In the genomic region with DNA sequence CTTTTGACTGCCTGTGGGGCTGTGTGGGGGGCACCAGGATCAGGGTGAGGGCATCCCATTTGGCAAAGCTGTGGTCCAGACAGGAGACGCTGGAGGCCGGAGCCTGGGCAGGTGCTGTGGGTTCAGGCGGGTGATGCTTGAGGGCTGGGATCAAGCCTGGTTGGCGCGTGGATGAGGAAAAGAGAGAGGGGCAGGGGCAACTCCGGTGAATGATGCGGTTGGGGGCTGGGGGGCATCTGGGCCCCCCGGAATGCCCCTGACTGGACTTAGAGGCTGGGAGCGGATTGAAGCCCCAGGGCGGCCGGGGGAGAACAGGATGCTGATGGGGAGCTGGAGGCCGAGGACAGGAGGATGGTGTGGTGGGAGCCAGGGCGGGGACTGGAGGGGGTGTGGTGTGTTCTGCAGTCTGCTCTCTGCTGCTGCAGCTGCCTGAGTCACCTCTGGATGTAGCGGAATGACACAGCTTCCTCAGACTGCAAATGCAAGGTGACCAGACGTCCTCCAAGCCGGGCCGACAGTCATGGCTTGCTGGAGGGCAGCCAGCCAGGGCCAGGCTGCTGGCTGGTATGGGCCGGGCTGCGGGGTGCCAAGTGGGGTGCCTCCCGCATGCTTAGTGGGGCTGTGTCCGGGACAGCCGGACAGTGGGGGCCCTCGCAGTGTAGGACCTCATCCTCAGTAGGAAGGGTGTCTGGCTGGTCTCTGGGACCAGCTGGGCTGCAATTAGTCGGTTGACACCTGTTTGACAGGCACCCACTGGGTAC, we compare ENCODE assay signal across 8 cellular contexts. TPM values are rescaled to one million over a fixed set of nuclear protein-coding genes. Genes with fewer than 3 reads are reported as not detected.
DNase-seq lines count a peak whose midpoint lies in the region; ATAC-seq lines count a peak whose summit lies in the region.

No MANE protein-coding gene starts in this region.

- no peaks in the 10 kb centered on the region for H3K36me3 Mint-ChIP-seq in IgD-negative memory B cell
- no peaks in the 10 kb centered on the region for H3K36me3 Mint-ChIP-seq in activated naive CD8-positive, alpha-beta T cell treated with anti-CD3 and anti-CD28 coated beads, Interleukin-2, amount 10 ng/mL, durations not matched to agents 7 days and 5 days

- POLR2A ChIA-PET in activated naive CD8-positive, alpha-beta T cell treated with anti-CD3 and anti-CD28 coated beads, Interleukin-2, amount 10 ng/mL, durations not matched to agents 7 days and 5 days (lab: Charles Lee) = interaction anchor here (1.0 to 2.3 kb wide), 3 partner anchors 9 to 27 kb away, joined by 3 to 8 read pairs (median 3); no protein-coding TSS in a partner anchor

- peaks cover 17 to 26% (median 18%) of the 10 kb centered on the region in 3 donors for H3K4me1 Mint-ChIP-seq in IgD-negative memory B cell
- peaks cover 26% of the 10 kb centered on the region for H3K4me1 Mint-ChIP-seq in activated naive CD8-positive, alpha-beta T cell treated with anti-CD3 and anti-CD28 coated beads, Interleukin-2, amount 10 ng/mL, durations not matched to agents 7 days and 5 days

- DNase-seq in ELF-1 (ENCODE audit: low read depth, low spot score) (peak; percentile 69), hepatic stellate cell (ENCODE audit: low spot score) (peak; percentile 96), DMS79 (lab: John Stamatoyannopoulos, UW) (no peak), mesenteric fat pad (ENCODE audit: low spot score) (no peak), SK-N-DZ (ENCODE audit: low spot score) (no peak)
- DNase-seq in activated naive CD8-positive, alpha-beta T cell treated with anti-CD3 and anti-CD28 coated beads, Interleukin-2, amount 10 ng/mL, durations not matched to agents 7 days and 5 days = no peak
- peak; percentile 29 to 43 for DNase-seq in stimulated activated CD8-positive, alpha-beta memory T cell treated with anti-CD3 and anti-CD28 coated beads, Interleukin-7, amount 100 ng/mL, for 48 hours (ENCODE audit: extremely low read depth in 1 of 2, low read depth in 1 of 2)

- no peaks in the 10 kb centered on the region for H3K9me3 Mint-ChIP-seq in IgD-negative memory B cell
- no peaks in the 10 kb centered on the region for H3K9me3 Mint-ChIP-seq in activated naive CD8-positive, alpha-beta T cell treated with anti-CD3 and anti-CD28 coated beads, Interleukin-2, amount 10 ng/mL, durations not matched to agents 7 days and 5 days

- H3K27ac Mint-ChIP-seq in IgD-negative memory B cell = peak overlapping the region; percentile 81 to 100 (median 94)
- peak overlapping the region; percentile 91 for H3K27ac Mint-ChIP-seq in activated naive CD8-positive, alpha-beta T cell treated with anti-CD3 and anti-CD28 coated beads, Interleukin-2, amount 10 ng/mL, durations not matched to agents 7 days and 5 days

- no peaks in the 10 kb centered on the region for H3K27me3 Mint-ChIP-seq in IgD-negative memory B cell
- peaks cover 2% of the 10 kb centered on the region for H3K27me3 Mint-ChIP-seq in activated naive CD8-positive, alpha-beta T cell treated with anti-CD3 and anti-CD28 coated beads, Interleukin-2, amount 10 ng/mL, durations not matched to agents 7 days and 5 days

- peak overlapping the region; percentile 76 to 99 (median 88) for H3K4me3 Mint-ChIP-seq in IgD-negative memory B cell
- H3K4me3 Mint-ChIP-seq in activated naive CD8-positive, alpha-beta T cell treated with anti-CD3 and anti-CD28 coated beads, Interleukin-2, amount 10 ng/mL, durations not matched to agents 7 days and 5 days = peak overlapping the region; percentile 83

- no peak for ATAC-seq in activated naive CD8-positive, alpha-beta T cell treated with anti-CD3 and anti-CD28 coated beads, Interleukin-2, amount 10 ng/mL, durations not matched to agents 7 days and 5 days (ENCODE audit: low read depth)

RNA-seq across cellular contexts. Expression of a gene that starts 3.2 kb away (rescaled TPM):
- polyA plus RNA-seq in IgD-negative memory B cell = 0.81 TPM
- total RNA-seq in activated naive CD8-positive, alpha-beta T cell treated with anti-CD3 and anti-CD28 coated beads, Interleukin-2, amount 10 ng/mL, durations not matched to agents 7 days and 5 days = 10 to 100 TPM; 33.0 to 34.5 TPM
- 63.4 TPM for total RNA-seq in mesenteric fat pad
- polyA plus RNA-seq in SK-N-DZ (2014; cell fraction: cytosol; rRNA removed) = 1.8 and 3.6 TPM in 2 replicates
- 5.1 and 10.7 TPM in 2 replicates for polyA plus RNA-seq in SK-N-DZ (2014; cell fraction: nucleus; rRNA removed)

RNA-seq across cellular contexts. Expression of a gene that starts 22.3 kb away (rescaled TPM):
- polyA plus RNA-seq in IgD-negative memory B cell = 0.08 TPM
- not detected for total RNA-seq in activated naive CD8-positive, alpha-beta T cell treated with anti-CD3 and anti-CD28 coated beads, Interleukin-2, amount 10 ng/mL, durations not matched to agents 7 days and 5 days
- total RNA-seq in mesenteric fat pad = 0.16 TPM
- polyA plus RNA-seq in SK-N-DZ (2014; cell fraction: cytosol; rRNA removed) = 0.38 and 0.68 TPM in 2 replicates
- polyA plus RNA-seq in SK-N-DZ (2014; cell fraction: nucleus; rRNA removed) = 2.3 and 2.4 TPM in 2 replicates

RNA-seq across cellular contexts. Expression of a gene that starts 29.6 kb away (rescaled TPM):
- 23.4 TPM for polyA plus RNA-seq in IgD-negative memory B cell
- 100 to 1,000 TPM; 110 to 115 TPM for total RNA-seq in activated naive CD8-positive, alpha-beta T cell treated with anti-CD3 and anti-CD28 coated beads, Interleukin-2, amount 10 ng/mL, durations not matched to agents 7 days and 5 days
- total RNA-seq in mesenteric fat pad = 56.3 TPM
- 42.2 and 44.8 TPM in 2 replicates for polyA plus RNA-seq in SK-N-DZ (2014; cell fraction: cytosol; rRNA removed)
- polyA plus RNA-seq in SK-N-DZ (2014; cell fraction: nucleus; rRNA removed) = 127 and 147 TPM in 2 replicates

RNA-seq across cellular contexts. Expression of a gene that starts 36.1 kb away (rescaled TPM):
- 42.5 TPM for polyA plus RNA-seq in IgD-negative memory B cell
- total RNA-seq in activated naive CD8-positive, alpha-beta T cell treated with anti-CD3 and anti-CD28 coated beads, Interleukin-2, amount 10 ng/mL, durations not matched to agents 7 days and 5 days = 10 to 100 TPM; 26.8 to 33.0 TPM
- total RNA-seq in mesenteric fat pad = 17.8 TPM
- 114 and 158 TPM in 2 replicates for polyA plus RNA-seq in SK-N-DZ (2014; cell fraction: cytosol; rRNA removed)
- polyA plus RNA-seq in SK-N-DZ (2014; cell fraction: nucleus; rRNA removed) = 124 and 138 TPM in 2 replicates

Comparison
In these comparisons a context has a peak if more than half of its experiments do, and no peak if none do; other contexts are left out.
1. DNase-seq: peak in ELF-1 (single experiment), hepatic stellate cell (single experiment) and stimulated activated CD8-positive, alpha-beta memory T cell treated with anti-CD3 and anti-CD28 coated beads, Interleukin-7, amount 100 ng/mL, for 48 hours (2 of 2); none in activated naive CD8-positive, alpha-beta T cell treated with anti-CD3 and anti-CD28 coated beads, Interleukin-2, amount 10 ng/mL, durations not matched to agents 7 days and 5 days (single experiment), DMS79 (single experiment), mesenteric fat pad (single experiment) and SK-N-DZ (single experiment).